In the genomic region with DNA sequence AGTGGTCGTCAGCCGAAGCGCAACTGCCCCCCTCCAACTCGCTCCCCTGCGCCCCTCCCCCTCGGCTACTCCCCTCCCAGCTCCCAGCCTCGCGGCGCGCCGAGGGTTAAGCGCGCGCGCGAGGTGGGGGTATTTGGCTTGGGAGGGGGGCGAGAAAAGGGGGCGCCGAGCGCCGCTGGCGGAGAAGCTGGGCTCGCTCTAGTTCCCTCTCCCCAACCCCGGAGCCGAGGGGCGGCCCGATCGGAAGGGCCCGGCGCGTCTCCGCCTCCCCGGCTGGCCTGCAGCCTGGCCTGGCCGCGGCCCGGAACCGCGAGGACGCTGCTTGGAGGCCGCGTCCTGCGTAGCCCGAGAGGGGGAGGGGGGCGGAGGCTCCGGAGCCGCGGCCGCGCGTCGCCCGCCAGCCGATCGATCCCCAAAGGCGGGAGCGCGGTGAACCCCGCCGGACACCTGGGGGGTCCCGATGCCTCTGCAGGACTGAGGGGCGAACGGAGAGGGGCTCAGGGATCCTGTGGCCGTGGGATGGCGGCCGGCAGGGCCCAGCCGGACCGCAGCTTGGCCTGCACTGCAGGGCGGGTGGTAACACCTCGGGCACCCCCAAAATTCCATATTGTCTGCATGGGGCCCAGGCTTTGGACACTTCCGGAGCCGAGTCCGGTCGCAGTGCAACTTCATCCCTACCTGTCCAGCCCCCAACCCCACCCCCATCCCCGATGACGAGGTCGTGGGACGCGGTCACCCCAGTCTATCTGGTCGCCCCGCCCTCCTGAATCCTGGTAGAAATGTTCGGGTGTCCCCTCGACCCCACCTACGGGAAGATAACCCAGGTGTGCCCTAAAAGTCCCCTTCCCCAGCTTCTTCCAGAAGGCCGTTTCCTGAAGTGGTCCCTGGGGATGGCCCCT, we compare ENCODE assay signal across 8 cellular contexts. TPM values are rescaled to one million over a fixed set of nuclear protein-coding genes. Genes with fewer than 3 reads are reported as not detected.
DNase-seq lines count a peak whose midpoint lies in the region; ATAC-seq, FAIRE-seq and TF ChIP-seq lines count a peak whose summit lies in the region.

No MANE protein-coding gene starts in this region.

- H3K27me3 ChIP-seq in PC-9 (ENCODE audit: insufficient read depth, low read depth) (peaks cover 4% of the 10 kb centered on the region; the same call in 1 of the 2 replicates), H1 (replicated peaks in 1 of 4; ENCODE audit: control insufficient read depth in 3 of 4, extremely low read depth in 1 of 4, insufficient read depth in 3 of 4, low read length in 3 of 4) (peaks cover 61 to 69% (median 68%) of the 10 kb centered on the region in 4 experiments), mesendoderm (ENCODE audit: insufficient read depth, low read length, poor library complexity) (peaks cover 49% of the 10 kb centered on the region), upper lobe of right lung (peaks cover 38% of the 10 kb centered on the region)

- TF ChIP-seq POLR2A in H1 (IDR thresholded peaks at IDR 0.05; ENCODE audit: control extremely low read depth in 1 of 2, low read depth in 2 of 2, low read length in 2 of 2): no peak

- H2AK5ac ChIP-seq in H1 (ENCODE audit: low read depth, low read length): no peak overlapping the region
- no peak overlapping the region for H2AK5ac ChIP-seq in mesendoderm (ENCODE audit: low read length)

- no peak overlapping the region for H3K56ac ChIP-seq in H1 (replicated peaks; ENCODE audit: insufficient read length, low read depth, low read length)
- peak overlapping the region; percentile 78 for H3K56ac ChIP-seq in mesendoderm (ENCODE audit: low read length)

- peak overlapping the region; percentile 80; the same call in 1 of the 2 replicates for H2BK20ac ChIP-seq in H1 (ENCODE audit: low read length)

- H4K20me1 ChIP-seq in PC-9 (ENCODE audit: insufficient read depth) (no peaks in the 10 kb centered on the region), H1 (replicated peaks in 1 of 2; ENCODE audit: control insufficient read depth in 1 of 2, insufficient read depth in 2 of 2, low read length in 2 of 2) (peaks cover 6 to 8% of the 10 kb centered on the region in 2 experiments)

- FAIRE-seq in H1 (lab: Jason Lieb, UNC): no peak

- H3K4me3 ChIP-seq in PC-9 (peak overlapping the region; percentile 61), H1 (ENCODE audit: extremely low read depth in 1 of 4, insufficient read depth in 2 of 4, low read depth in 3 of 4, low read length in 4 of 4) (peak overlapping the region; percentile 34 to 60 (median 46)), mesendoderm (ENCODE audit: low read length) (peak overlapping the region; percentile 9), upper lobe of right lung (peak overlapping the region; percentile 64)

- TF ChIP-seq EP300 in H1 (IDR thresholded peaks at IDR 0.05; ENCODE audit: borderline replicate concordance in 1 of 2, low read depth in 2 of 2, low read length in 2 of 2): no peak

- no peak for TF ChIP-seq CTCF in PC-9 (conservative IDR thresholded peaks at IDR 0.05)
- TF ChIP-seq CTCF in H1 (IDR thresholded peaks at IDR 0.05; ENCODE audit: control extremely low read depth in 1 of 3, insufficient read depth in 1 of 3, low read depth in 1 of 3, low read length in 3 of 3): no peak
- no peak for TF ChIP-seq CTCF in upper lobe of right lung (IDR thresholded peaks at IDR 0.05)

- POLR2A ChIA-PET in PC-9 (lab: Charles Lee; ENCODE audit: unreplicated experiment) (no interaction called here), H1 (lab: Charles Lee; ENCODE audit: partially characterized antibody) (interaction anchor here (1.0 to 7.6 kb wide), 3 partner anchors 8 to 75 kb away, joined by 3 to 111 read pairs (median 4); no protein-coding TSS in a partner anchor)

- CTCF ChIA-PET in PC-9 (lab: Charles Lee): interaction anchor here (0.6 to 1.1 kb wide), 2 partner anchors 29 to 322 kb away, joined by 4 to 5 read pairs; no protein-coding TSS in a partner anchor
- CTCF ChIA-PET in H1 (lab: Charles Lee; ENCODE audit: partially characterized antibody): interaction anchor here (0.7 to 11.6 kb wide), 23 partner anchors 9 to 140 kb away, joined by 3 to 181 read pairs (median 5); no protein-coding TSS in a partner anchor

- H2BK120ac ChIP-seq in H1 (replicated peaks; ENCODE audit: low read depth, low read length) (no peak overlapping the region), mesendoderm (ENCODE audit: low read depth, low read length) (no peak overlapping the region)

- no peak for TF ChIP-seq RAD21 in H1 (IDR thresholded peaks at IDR 0.05 in 1 of 2, conservative IDR thresholded peaks at IDR 0.05 in 1 of 2; ENCODE audit: low read depth in 2 of 2, low read length in 2 of 2)

- H3K23ac ChIP-seq in H1 (ENCODE audit: insufficient read length) (no peak overlapping the region), mesendoderm (ENCODE audit: low read length) (no peak overlapping the region)

- BruUV-seq in PC-9 (replicated peaks; lab: Mats Ljungman, UMichigan): no TSS peak

- peak; percentile 62 for ATAC-seq in upper lobe of right lung
- no peak for ATAC-seq in HG03378 (IDR thresholded peaks at IDR 0.05; ENCODE audit: unreplicated experiment)

- H3K79me2 ChIP-seq in PC-9 (ENCODE audit: low read depth): no peaks in the 10 kb centered on the region
- H3K79me2 ChIP-seq in H1 (ENCODE audit: control insufficient read depth in 1 of 2, insufficient read depth in 2 of 2, low read length in 2 of 2): no peaks in the 10 kb centered on the region
- H3K79me2 ChIP-seq in mesendoderm (ENCODE audit: control insufficient read depth, insufficient read depth, low read length): no peaks in the 10 kb centered on the region

- DNase-seq in SHP77 (lab: John Stamatoyannopoulos, UW) (peak; percentile 31 to 50), SHP77 treated with DMSO at 0.1 percent for 48 hours (lab: John Stamatoyannopoulos, UW) (no peak), PC-9 (peak in 1 of 2 experiments; percentile 58), H1 (ENCODE audit: low read depth in 1 of 2, low spot score in 2 of 2) (peak in 1 of 2 experiments; percentile 78), mesendoderm (no peak), upper lobe of right lung (peak; percentile 88), GDM1 (lab: John Stamatoyannopoulos, UW) (no peak)

- H2BK15ac ChIP-seq in H1 (ENCODE audit: low read length): peak overlapping the region; percentile 72; the same call in 1 of the 2 replicates
- H2BK15ac ChIP-seq in mesendoderm (replicated peaks; ENCODE audit: low read depth): no peak overlapping the region

- H3K4ac ChIP-seq in H1 (replicated peaks; ENCODE audit: insufficient read length, low read depth, low read length) (no peak overlapping the region), mesendoderm (ENCODE audit: low read depth, low read length) (no peak overlapping the region)

- peaks cover 6% of the 10 kb centered on the region; the same call in 1 of the 2 replicates for H3K23me2 ChIP-seq in H1 (ENCODE audit: low read depth, low read length)

- no peak overlapping the region for H3K14ac ChIP-seq in H1 (ENCODE audit: insufficient read length)

- H4K91ac ChIP-seq in H1 (replicated peaks; ENCODE audit: insufficient read length, low read length): no peak overlapping the region

- peak overlapping the region; percentile 85 for H3K4me2 ChIP-seq in PC-9
- H3K4me2 ChIP-seq in H1 (ENCODE audit: insufficient read depth in 1 of 2, low read depth in 2 of 2, low read length in 2 of 2): peak overlapping the region; percentile 77 to 90
- H3K4me2 ChIP-seq in mesendoderm (ENCODE audit: low read length): peak overlapping the region; percentile 64

- H2AFZ ChIP-seq in PC-9: peak overlapping the region; percentile 82
- no peak overlapping the region for H2AFZ ChIP-seq in H1 (ENCODE audit: low read length)

- H3K79me1 ChIP-seq in H1 (ENCODE audit: low read depth, low read length): no peaks in the 10 kb centered on the region
- H3K79me1 ChIP-seq in mesendoderm (ENCODE audit: low read length): no peaks in the 10 kb centered on the region

- no peak overlapping the region; the same call in 1 of the 2 replicates for H3K18ac ChIP-seq in H1 (ENCODE audit: extremely low read depth, low read length)
- H3K18ac ChIP-seq in mesendoderm (ENCODE audit: low read length): peak overlapping the region; percentile 25

- no peaks in the 10 kb centered on the region for H3K9me2 ChIP-seq in PC-9 (ENCODE audit: insufficient read depth)

- H3F3A ChIP-seq in PC-9 (ENCODE audit: insufficient read depth, low read depth): peaks cover 19% of the 10 kb centered on the region; the same call in 1 of the 2 replicates

- intact Hi-C loops in PC-9 (cut with micrococcal nuclease; ENCODE audit: unreplicated experiment) (no loop called here), upper lobe of right lung (cut with DNase I) (loop anchor here (5.0 kb wide), 1 partner anchor 37 kb away; no protein-coding TSS in a partner anchor)

- H4K5ac ChIP-seq in H1 (ENCODE audit: insufficient read length, low read depth, low read length) (no peak overlapping the region), mesendoderm (ENCODE audit: low read length) (no peak overlapping the region)

- H3K9ac ChIP-seq in H1 (replicated peaks in 1 of 4; ENCODE audit: extremely low read depth in 1 of 4, low read depth in 3 of 4, low read length in 3 of 4) (no peak overlapping the region), mesendoderm (ENCODE audit: low read length) (peak overlapping the region; percentile 65)

- no peaks in the 10 kb centered on the region for H3K4me1 ChIP-seq in PC-9 (replicated peaks; ENCODE audit: insufficient read depth)
- peaks cover 0 to 23% (median 15%) of the 10 kb centered on the region in 4 experiments; a peak in 5 of 7 replicates for H3K4me1 ChIP-seq in H1 (replicated peaks in 1 of 4; ENCODE audit: control insufficient read depth in 3 of 4, insufficient read depth in 4 of 4, low read length in 3 of 4)
- no peaks in the 10 kb centered on the region for H3K4me1 ChIP-seq in mesendoderm (ENCODE audit: control insufficient read depth, low read depth, low read length)
- H3K4me1 ChIP-seq in upper lobe of right lung: peaks cover 48% of the 10 kb centered on the region

- no peaks in the 10 kb centered on the region for H3K9me3 ChIP-seq in PC-9 (ENCODE audit: insufficient read depth, low read depth)
- peaks cover 0 to 8% of the 10 kb centered on the region in 2 experiments; a peak in 2 of 4 replicates for H3K9me3 ChIP-seq in H1 (ENCODE audit: insufficient read depth in 2 of 2, low read depth in 1 of 2, low read length in 1 of 2)
- no peaks in the 10 kb centered on the region for H3K9me3 ChIP-seq in upper lobe of right lung

- H2BK5ac ChIP-seq in H1 (ENCODE audit: low read depth, low read length) (no peak overlapping the region; the same call in 1 of the 2 replicates), mesendoderm (ENCODE audit: low read length) (no peak overlapping the region)

- H3K27ac ChIP-seq in PC-9 (no peak overlapping the region), H1 (ENCODE audit: low read depth, low read length) (no peak overlapping the region), mesendoderm (ENCODE audit: low read depth, low read length) (no peak overlapping the region), upper lobe of right lung (peak overlapping the region; percentile 69)

- H4K8ac ChIP-seq in H1 (ENCODE audit: extremely low read depth, insufficient read depth, low read length) (peak overlapping the region; percentile 89), mesendoderm (ENCODE audit: low read depth, low read length) (no peak overlapping the region)

- 3% methylated on average over 27 of the region's 84 CpGs; no CpG with 5 or more reads in 1 of the 2 experiments for WGBS in H1 (ENCODE audit: extremely low coverage in 1 of 2, insufficient coverage in 1 of 2, insufficient read length in 1 of 2, insufficient replicate concordance in 2 of 2, low coverage in 1 of 2, low lambda C conversion rate in 2 of 2, missing lambda C conversion rate in 1 of 2), 2 experiments
- WGBS in mesendoderm (ENCODE audit: extremely low coverage, insufficient coverage, low lambda C conversion rate): no CpG with 5 or more reads among the region's 84 CpGs

- no peaks in the 10 kb centered on the region for H3K36me3 ChIP-seq in PC-9 (ENCODE audit: low read depth)
- peaks cover 0 to 16% (median 0%) of the 10 kb centered on the region in 4 experiments; a peak in 1 of 8 replicates for H3K36me3 ChIP-seq in H1 (ENCODE audit: control insufficient read depth in 2 of 4, insufficient read depth in 4 of 4, low read length in 3 of 4)
- H3K36me3 ChIP-seq in mesendoderm (ENCODE audit: control insufficient read depth, insufficient read depth, low read length): no peaks in the 10 kb centered on the region
- H3K36me3 ChIP-seq in upper lobe of right lung: no peaks in the 10 kb centered on the region

- peak overlapping the region; percentile 60; the same call in 1 of the 2 replicates for H2BK12ac ChIP-seq in H1 (ENCODE audit: low read depth, low read length)

RNA-seq across cellular contexts. Expression of a gene that starts 4.9 kb away (rescaled TPM):
- total RNA-seq in PC-9 (2021) (32.0 and 33.1 TPM in 2 replicates), upper lobe of right lung (20.2 TPM)
- total RNA-seq in H1 (2021; fragmentation: NEBNext Ultra II Directional; extraction: Animal tissue kit (Norgen Biotek cat#: 25700)): 3.2 and 4.0 TPM in 2 replicates
- 1.8 and 3.6 TPM in 2 replicates for polyA plus RNA-seq in H1 (2011; rRNA removed)
- 3.5 TPM for polyA plus RNA-seq in H1 (2011; cell fraction: cytosol; rRNA removed)
- 5.3 TPM for polyA plus RNA-seq in H1 (2011; cell fraction: nucleus; rRNA removed)
- polyA plus RNA-seq in H1 (2012, experiment 1 of 2): 0.79 to 2.9 TPM (median 2.4 TPM) in 4 replicates
- 1.8 TPM for polyA plus RNA-seq in H1 (2012, experiment 2 of 2)
- 2.0 TPM for polyA plus RNA-seq in H1 (2013, experiment 1 of 2)
- 1.9 TPM for polyA plus RNA-seq in H1 (2013, experiment 2 of 2)
- polyA minus RNA-seq in H1 (2011; rRNA and poly(A)+ RNA removed): 1.9 and 3.6 TPM in 2 replicates
- 13.8 TPM for polyA minus RNA-seq in H1 (2011; cell fraction: cytosol; rRNA and poly(A)+ RNA removed)
- polyA minus RNA-seq in H1 (2011; cell fraction: nucleus; rRNA and poly(A)+ RNA removed): 6.5 TPM
- 3.7 TPM for polyA plus RNA-seq in mesendoderm (2013, experiment 1 of 2)
- polyA plus RNA-seq in mesendoderm (2013, experiment 2 of 2): 3.6 TPM

RNA-seq across cellular contexts. Expression of a gene that starts 47.3 kb away (rescaled TPM):
- total RNA-seq in PC-9 (2021) (14.2 and 15.5 TPM in 2 replicates), upper lobe of right lung (4.9 TPM)
- 1.5 and 2.1 TPM in 2 replicates for total RNA-seq in H1 (2021; fragmentation: NEBNext Ultra II Directional; extraction: Animal tissue kit (Norgen Biotek cat#: 25700))
- 0.09 and 0.31 TPM in 2 replicates for polyA plus RNA-seq in H1 (2011; rRNA removed)
- 0.28 TPM for polyA plus RNA-seq in H1 (2011; cell fraction: cytosol; rRNA removed)
- 0.33 TPM for polyA plus RNA-seq in H1 (2011; cell fraction: nucleus; rRNA removed)
- 0.50 to 1.6 TPM (median 1.2 TPM) in 4 replicates for polyA plus RNA-seq in H1 (2012, experiment 1 of 2)
- 1.0 TPM for polyA plus RNA-seq in H1 (2012, experiment 2 of 2)
- 0.30 TPM for polyA plus RNA-seq in H1 (2013, experiment 1 of 2)
- polyA plus RNA-seq in H1 (2013, experiment 2 of 2): 0.55 TPM
- 0.13 TPM in 1 of 2 replicates, not detected in the other for polyA minus RNA-seq in H1 (2011; rRNA and poly(A)+ RNA removed)
- polyA minus RNA-seq in H1 (2011; cell fraction: cytosol; rRNA and poly(A)+ RNA removed): 0.29 TPM
- polyA minus RNA-seq in H1 (2011; cell fraction: nucleus; rRNA and poly(A)+ RNA removed): 0.30 TPM
- 0.17 TPM for polyA plus RNA-seq in mesendoderm (2013, experiment 1 of 2)
- 0.34 TPM for polyA plus RNA-seq in mesendoderm (2013, experiment 2 of 2)

Comparison
In these comparisons a context has a peak if more than half of its experiments do, and no peak if none do; other contexts are left out.
1. DNase-seq: peak in SHP77 (2 of 2) and upper lobe of right lung (single experiment); none in SHP77 treated with DMSO at 0.1 percent for 48 hours (single experiment), mesendoderm (single experiment) and GDM1 (single experiment).
2. H3K4me3 ChIP-seq: peak in every context shown above with its lines; median percentile 64 in upper lobe of right lung; 61 in PC-9; 46 in H1; 9 in mesendoderm.
3. Peak in every context shown above with its lines, with median percentiles within 50 percentile points of each other: H3K4me2 ChIP-seq.